1 cellular context compared by ENCODE assay signal in genomic region chr6:33391278-33392167, GRCh38.
TF ChIP-seq lines count a peak whose summit lies in the region.

Gene KIFC1, plus strand, starts transcription at chr6:33391823. Its CDS starts 163 bp downstream, at chr6:33391986.

TF ChIP-seq in HEK293, 187 proteins besides CTCF, POLR2A, EP300 and RAD21 (continued from another document and continues in another):
- TF ChIP-seq ELK4 (IDR thresholded peaks at IDR 0.05; ENCODE audit: borderline replicate concordance, low read depth, low read length) (peak; percentile 75; the same call in 1 of the 2 replicates), ZFP41 (tag by site-specific recombination; IDR thresholded peaks at IDR 0.05; ENCODE audit: borderline replicate concordance) (no peak), ZNF169 (tag by site-specific recombination; IDR thresholded peaks at IDR 0.05) (no peak), ZNF121 (tag by site-specific recombination; IDR thresholded peaks at IDR 0.05) (no peak), ZNF560 (tag by site-specific recombination; IDR thresholded peaks at IDR 0.05; ENCODE audit: borderline replicate concordance) (no peak), ZBTB20 (tag by site-specific recombination; IDR thresholded peaks at IDR 0.05) (peak; percentile 36), ZNF529 (tag by site-specific recombination; IDR thresholded peaks at IDR 0.05; ENCODE audit: insufficient replicate concordance) (no peak), ZNF274 (IDR thresholded peaks at IDR 0.05; ENCODE audit: low read length) (no peak), ZNF274 (tag by site-specific recombination; IDR thresholded peaks at IDR 0.05; ENCODE audit: borderline replicate concordance) (no peak), ZNF549 (tag by site-specific recombination; IDR thresholded peaks at IDR 0.05) (no peak), ZNF701 (tag by site-specific recombination; IDR thresholded peaks at IDR 0.05) (no peak), ZNF311 (tag by site-specific recombination; IDR thresholded peaks at IDR 0.05; ENCODE audit: borderline replicate concordance) (no peak), ZNF837 (tag by site-specific recombination; IDR thresholded peaks at IDR 0.05) (no peak), ZNF670 (tag by site-specific recombination; IDR thresholded peaks at IDR 0.05; ENCODE audit: low read depth) (no peak), MEIS1 (CRISPR knock-in tag; IDR thresholded peaks at IDR 0.05; ENCODE audit: borderline replicate concordance) (no peak), ZNF792 (tag by site-specific recombination; IDR thresholded peaks at IDR 0.05) (no peak), ZBTB48 (tag by site-specific recombination; IDR thresholded peaks at IDR 0.05) (no peak; the same call in 1 of the 2 replicates), ZNF19 (tag by site-specific recombination; IDR thresholded peaks at IDR 0.05; ENCODE audit: low read depth) (no peak), KLF16 (tag by site-specific recombination; IDR thresholded peaks at IDR 0.05) (no peak; the same call in 1 of the 2 replicates), SETDB1 (IDR thresholded peaks at IDR 0.05; ENCODE audit: insufficient read length, low read length) (no peak), ZFP69B (tag by site-specific recombination; IDR thresholded peaks at IDR 0.05) (no peak), ZNF624 (tag by site-specific recombination; IDR thresholded peaks at IDR 0.05) (no peak), ZNF530 (tag by site-specific recombination; IDR thresholded peaks at IDR 0.05; ENCODE audit: low read depth) (no peak), PRDM10 (tag by site-specific recombination; IDR thresholded peaks at IDR 0.05) (peak; percentile 65; the same call in 1 of the 2 replicates), ZXDB (tag by site-specific recombination; IDR thresholded peaks at IDR 0.05) (peak; percentile 66), ZNF416 (tag by site-specific recombination; IDR thresholded peaks at IDR 0.05) (no peak), ZNF132 (tag by site-specific recombination; IDR thresholded peaks at IDR 0.05; ENCODE audit: borderline replicate concordance) (no peak), ZNF785 (tag by site-specific recombination; IDR thresholded peaks at IDR 0.05) (no peak), ZNF747 (tag by site-specific recombination; IDR thresholded peaks at IDR 0.05) (no peak), ZNF658 (tag by site-specific recombination; IDR thresholded peaks at IDR 0.05) (no peak), ATF2 (tag by site-specific recombination; IDR thresholded peaks at IDR 0.05; ENCODE audit: low read depth) (no peak), ZNF677 (tag by site-specific recombination; IDR thresholded peaks at IDR 0.05) (no peak), GLIS1 (tag by site-specific recombination; IDR thresholded peaks at IDR 0.05) (peak; percentile 62; the same call in 1 of the 2 replicates), ZNF518A (tag by site-specific recombination; conservative IDR thresholded peaks at IDR 0.05; ENCODE audit: low read depth) (no peak; the same call in 1 of the 2 replicates), ZBTB1 (tag by site-specific recombination; IDR thresholded peaks at IDR 0.05) (no peak; the same call in 1 of the 2 replicates), ZNF449 (tag by site-specific recombination; IDR thresholded peaks at IDR 0.05) (no peak; the same call in 1 of the 2 replicates), ZNF184 (tag by site-specific recombination; IDR thresholded peaks at IDR 0.05) (no peak; the same call in 1 of the 2 replicates), GLI4 (tag by site-specific recombination; IDR thresholded peaks at IDR 0.05) (0 out of 2 replicates have a peak, but pooled peaks have one; percentile 52), ZNF48 (tag by site-specific recombination; IDR thresholded peaks at IDR 0.05) (no peak), ZNF473 (tag by site-specific recombination; IDR thresholded peaks at IDR 0.05) (no peak), HOXD13 (CRISPR knock-in tag; IDR thresholded peaks at IDR 0.05; ENCODE audit: borderline replicate concordance) (no peak), ZNF140 (tag by site-specific recombination; IDR thresholded peaks at IDR 0.05) (no peak), ZNF223 (tag by site-specific recombination; IDR thresholded peaks at IDR 0.05) (no peak), KLF10 (tag by site-specific recombination; IDR thresholded peaks at IDR 0.05) (peak; percentile 90), ZNF324 (tag by site-specific recombination; IDR thresholded peaks at IDR 0.05) (peak; percentile 75; the same call in 1 of the 2 replicates), ZNF37A (tag by site-specific recombination; IDR thresholded peaks at IDR 0.05) (no peak), ZNF600 (tag by site-specific recombination; IDR thresholded peaks at IDR 0.05) (peak; percentile 26; the same call in 1 of the 2 replicates), ZNF791 (tag by site-specific recombination; IDR thresholded peaks at IDR 0.05) (no peak), PRDM1 (tag by site-specific recombination; IDR thresholded peaks at IDR 0.05) (no peak), ZNF660 (tag by site-specific recombination; IDR thresholded peaks at IDR 0.05) (peak; percentile 61), GLIS2 (tag by site-specific recombination; IDR thresholded peaks at IDR 0.05) (peak; percentile 71; the same call in 1 of the 2 replicates), OSR2 (tag by site-specific recombination; IDR thresholded peaks at IDR 0.05) (peak; percentile 49; the same call in 1 of the 2 replicates)
- TF ChIP-seq, protein P1, sequence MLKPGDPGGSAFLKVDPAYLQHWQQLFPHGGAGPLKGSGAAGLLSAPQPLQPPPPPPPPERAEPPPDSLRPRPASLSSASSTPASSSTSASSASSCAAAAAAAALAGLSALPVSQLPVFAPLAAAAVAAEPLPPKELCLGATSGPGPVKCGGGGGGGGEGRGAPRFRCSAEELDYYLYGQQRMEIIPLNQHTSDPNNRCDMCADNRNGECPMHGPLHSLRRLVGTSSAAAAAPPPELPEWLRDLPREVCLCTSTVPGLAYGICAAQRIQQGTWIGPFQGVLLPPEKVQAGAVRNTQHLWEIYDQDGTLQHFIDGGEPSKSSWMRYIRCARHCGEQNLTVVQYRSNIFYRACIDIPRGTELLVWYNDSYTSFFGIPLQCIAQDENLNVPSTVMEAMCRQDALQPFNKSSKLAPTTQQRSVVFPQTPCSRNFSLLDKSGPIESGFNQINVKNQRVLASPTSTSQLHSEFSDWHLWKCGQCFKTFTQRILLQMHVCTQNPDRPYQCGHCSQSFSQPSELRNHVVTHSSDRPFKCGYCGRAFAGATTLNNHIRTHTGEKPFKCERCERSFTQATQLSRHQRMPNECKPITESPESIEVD (tag by site-specific recombination; IDR thresholded peaks at IDR 0.05): no peak
- TF ChIP-seq, protein P2, sequence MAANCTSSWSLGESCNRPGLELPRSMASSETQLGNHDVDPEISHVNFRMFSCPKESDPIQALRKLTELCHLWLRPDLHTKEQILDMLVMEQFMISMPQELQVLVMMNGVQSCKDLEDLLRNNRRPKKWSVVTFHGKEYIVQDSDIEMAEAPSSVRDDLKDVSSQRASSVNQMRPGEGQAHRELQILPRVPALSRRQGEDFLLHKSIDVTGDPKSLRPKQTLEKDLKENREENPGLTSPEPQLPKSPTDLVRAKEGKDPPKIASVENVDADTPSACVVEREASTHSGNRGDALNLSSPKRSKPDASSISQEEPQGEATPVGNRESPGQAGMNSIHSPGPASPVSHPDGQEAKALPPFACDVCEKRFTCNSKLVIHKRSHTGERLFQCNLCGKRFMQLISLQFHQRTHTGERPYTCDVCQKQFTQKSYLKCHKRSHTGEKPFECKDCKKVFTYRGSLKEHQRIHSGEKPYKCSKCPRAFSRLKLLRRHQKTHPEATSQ (tag by site-specific recombination; IDR thresholded peaks at IDR 0.05): no peak
